In the genomic region with DNA sequence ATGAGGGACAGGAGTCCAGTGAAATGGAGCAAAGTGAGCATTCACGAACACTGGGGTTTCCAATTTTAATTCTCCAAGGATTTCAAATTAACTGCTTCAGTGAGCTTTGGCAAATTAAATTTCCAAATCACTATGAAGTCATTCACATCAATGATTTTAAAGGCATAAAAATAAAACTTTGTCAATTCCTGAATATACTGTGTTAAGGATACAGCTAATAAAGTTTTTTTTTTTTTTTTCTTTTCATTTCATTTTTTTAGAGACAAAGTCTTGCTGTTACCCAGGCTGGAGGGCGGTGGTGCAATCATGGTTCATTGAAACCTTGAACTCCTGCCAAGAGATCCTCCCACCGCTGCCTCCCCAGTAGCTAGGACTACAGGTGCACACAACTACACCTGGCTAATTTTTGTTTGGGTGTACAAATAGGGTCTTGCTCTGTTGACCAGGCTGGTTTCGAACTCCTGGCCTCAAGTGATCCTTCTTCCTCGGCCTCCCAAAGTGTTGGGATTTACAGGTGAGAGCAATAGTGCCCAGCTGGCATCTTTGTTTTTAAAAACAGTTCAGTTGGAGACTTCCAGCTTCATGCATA, we compare ENCODE assay signal across 18 cellular contexts. TPM values are rescaled to one million over a fixed set of nuclear protein-coding genes. Genes with fewer than 3 reads are reported as not detected.
DNase-seq lines count a peak whose midpoint lies in the region; ATAC-seq, FAIRE-seq and TF ChIP-seq lines count a peak whose summit lies in the region.
"Had no signal": no experiment of that assay in that cellular context is flagged by ENCODE, and none has a peak within 500 bp of the region (broad histone marks: within the 10 kb centered on the region; RNA-seq: fewer than 3 reads in every experiment).

No MANE protein-coding gene starts in this region.

- H3K27me3 Mint-ChIP-seq in CD4-positive, alpha-beta T cell, result no peaks in the 10 kb centered on the region
- peaks cover 3% of the 10 kb centered on the region for H3K27me3 Mint-ChIP-seq in GM23338 (ENCODE audit: insufficient read depth, low read depth, poor library complexity)
- H3K27me3 Mint-ChIP-seq: stimulated activated naive CD8-positive, alpha-beta T cell treated with anti-CD3 and anti-CD28 coated beads, Interleukin-15, amount 100 ng/mL, for 72 hours had no signal

- H3K18ac ChIP-seq in mesendoderm (ENCODE audit: low read length), result no peak overlapping the region

- no peak overlapping the region for H2BK120ac ChIP-seq in mesendoderm (ENCODE audit: low read depth, low read length)

- peak overlapping the region; percentile 2 for H3K27ac Mint-ChIP-seq in CD4-positive, alpha-beta T cell
- H3K27ac Mint-ChIP-seq in GM23338, result peak overlapping the region; percentile 51
- H3K27ac Mint-ChIP-seq: stimulated activated naive CD8-positive, alpha-beta T cell treated with anti-CD3 and anti-CD28 coated beads, Interleukin-15, amount 100 ng/mL, for 72 hours had no signal

- peaks cover 23% of the 10 kb centered on the region for H3K36me3 Mint-ChIP-seq in CD4-positive, alpha-beta T cell (ENCODE audit: low read depth)
- no peaks in the 10 kb centered on the region; the same call in 2 of the 3 replicates for H3K36me3 Mint-ChIP-seq in GM23338 (ENCODE audit: low read depth)

- H3K9me2 ChIP-seq in GM23338 (ENCODE audit: insufficient read depth) (no peaks in the 10 kb centered on the region), PC-9 (ENCODE audit: insufficient read depth) (no peaks in the 10 kb centered on the region)

- H4K20me1 ChIP-seq in GM23338 (replicated peaks; ENCODE audit: insufficient read depth), result peaks cover 9% of the 10 kb centered on the region
- H4K20me1 ChIP-seq in PC-9 (ENCODE audit: insufficient read depth), result peaks cover 25% of the 10 kb centered on the region

- H3K4me1 ChIP-seq in GM23338 (ENCODE audit: insufficient read depth) (peaks cover 31% of the 10 kb centered on the region), PC-9 (replicated peaks; ENCODE audit: insufficient read depth) (peaks cover 33% of the 10 kb centered on the region), mesendoderm (ENCODE audit: control insufficient read depth, low read depth, low read length) (peaks cover 5% of the 10 kb centered on the region)
- H3K4me1 ChIP-seq: SJSA1 had no signal

- no peak overlapping the region for H3K27ac ChIP-seq in CD4-positive, alpha-beta T cell (ENCODE audit: low read depth, low read length)
- H3K27ac ChIP-seq in GM23338 (ENCODE audit: low read depth) (peak overlapping the region; percentile 24), PC-9 (0 out of 2 replicates have a peak overlapping the region, but pooled peaks have one; percentile 22), mesendoderm (ENCODE audit: low read depth, low read length) (no peak overlapping the region)
- H3K27ac ChIP-seq: lower lobe of right lung, ovary, sigmoid colon, SJSA1 had no signal

- no peaks in the 10 kb centered on the region for H3K9me3 Mint-ChIP-seq in CD4-positive, alpha-beta T cell
- H3K9me3 Mint-ChIP-seq in GM23338, result no peaks in the 10 kb centered on the region
- H3K9me3 Mint-ChIP-seq: stimulated activated naive CD8-positive, alpha-beta T cell treated with anti-CD3 and anti-CD28 coated beads, Interleukin-15, amount 100 ng/mL, for 72 hours had no signal

- DNase-seq in CD4-positive, alpha-beta T cell, result no peak
- DNase-seq in GM23338 (ENCODE audit: low spot score), result no peak
- no peak for DNase-seq in PC-9
- no peak for DNase-seq in mesendoderm
- no peak for DNase-seq in H54 (ENCODE audit: insufficient read length, low spot score)
- DNase-seq: activated CD4-positive, CD25-positive, alpha-beta regulatory T cell treated with anti-CD3 and anti-CD28 coated beads, Interleukin-2, amount 50 U/mL, for 72 hours; activated gamma-delta T cell treated with Interleukin-2 at 50 U/mL for 16 hours; anterior cingulate cortex; lower lobe of right lung; NCI-H1048; NCI-H2029 treated with DMSO at 0.1 percent for 48 hours; OCI-M1; ovary; sigmoid colon; stimulated activated naive CD8-positive, alpha-beta T cell treated with anti-CD3 and anti-CD28 coated beads, Interleukin-15, amount 100 ng/mL, for 72 hours had no signal

- no peak for TF ChIP-seq CTCF in CD4-positive, alpha-beta T cell (IDR thresholded peaks at IDR 0.05)
- TF ChIP-seq CTCF in GM23338 (conservative IDR thresholded peaks at IDR 0.05; ENCODE audit: low read depth in 2 of 2), result no peak
- TF ChIP-seq CTCF in PC-9 (conservative IDR thresholded peaks at IDR 0.05), result no peak

- peaks cover 84% of the 10 kb centered on the region for H3K4me1 Mint-ChIP-seq in CD4-positive, alpha-beta T cell (ENCODE audit: low read depth)
- peaks cover 53% of the 10 kb centered on the region for H3K4me1 Mint-ChIP-seq in GM23338

- H3K4me3 ChIP-seq in GM23338 (peak overlapping the region; percentile 28; the same call in 1 of the 2 replicates), PC-9 (no peak overlapping the region), mesendoderm (ENCODE audit: low read length) (no peak overlapping the region)
- H3K4me3 ChIP-seq: lower lobe of right lung, ovary, sigmoid colon, SJSA1 had no signal

- no peak overlapping the region for H2BK5ac ChIP-seq in mesendoderm (ENCODE audit: low read length)

- FAIRE-seq in islet of Langerhans (lab: Jason Lieb, UNC) (peak; percentile 55), H54 (lab: Jason Lieb, UNC) (no peak)

- no peak overlapping the region for H4K8ac ChIP-seq in mesendoderm (ENCODE audit: low read depth, low read length)

- H3K56ac ChIP-seq in mesendoderm (ENCODE audit: low read length), result no peak overlapping the region

- H3K27me3 ChIP-seq in CD4-positive, alpha-beta T cell (ENCODE audit: control insufficient read depth, insufficient read depth, low read length), result no peaks in the 10 kb centered on the region
- H3K27me3 ChIP-seq in GM23338 (ENCODE audit: insufficient read depth) (no peaks in the 10 kb centered on the region), PC-9 (ENCODE audit: insufficient read depth, low read depth) (no peaks in the 10 kb centered on the region), mesendoderm (ENCODE audit: insufficient read depth, low read length, poor library complexity) (no peaks in the 10 kb centered on the region)
- H3K27me3 ChIP-seq: ovary, sigmoid colon, SJSA1 had no signal

- peaks cover 99% of the 10 kb centered on the region for H3K79me2 ChIP-seq in GM23338 (replicated peaks; ENCODE audit: insufficient read depth)
- peaks cover 98% of the 10 kb centered on the region for H3K79me2 ChIP-seq in PC-9 (ENCODE audit: low read depth)
- peaks cover 43% of the 10 kb centered on the region for H3K79me2 ChIP-seq in mesendoderm (ENCODE audit: control insufficient read depth, insufficient read depth, low read length)

- H3F3A ChIP-seq in GM23338 (replicated peaks; ENCODE audit: low read depth) (no peaks in the 10 kb centered on the region), PC-9 (ENCODE audit: insufficient read depth, low read depth) (peaks cover 27% of the 10 kb centered on the region)

- no peaks in the 10 kb centered on the region for H3K9me3 ChIP-seq in CD4-positive, alpha-beta T cell (ENCODE audit: control insufficient read depth, low read length)
- H3K9me3 ChIP-seq in PC-9 (ENCODE audit: insufficient read depth, low read depth), result 0 out of 2 replicates have a peak, but pooled peaks cover 6% of the 10 kb centered on the region
- H3K9me3 ChIP-seq: lower lobe of right lung, ovary, sigmoid colon, SJSA1 had no signal

- H3K36me3 ChIP-seq in GM23338 (ENCODE audit: insufficient read depth) (no peaks in the 10 kb centered on the region), PC-9 (ENCODE audit: low read depth) (peaks cover 39% of the 10 kb centered on the region), mesendoderm (ENCODE audit: control insufficient read depth, insufficient read depth, low read length) (no peaks in the 10 kb centered on the region)
- H3K36me3 ChIP-seq: lower lobe of right lung, ovary, sigmoid colon, SJSA1 had no signal

- TF ChIP-seq POLR2A in H54 (IDR thresholded peaks at IDR 0.05; ENCODE audit: low read depth, low read length), result no peak

- H2AFZ ChIP-seq in GM23338, result no peak overlapping the region
- H2AFZ ChIP-seq in PC-9, result no peak overlapping the region

- no peak for ATAC-seq in CD4-positive, alpha-beta T cell (ENCODE audit: poor library complexity)
- no peak for ATAC-seq in GM23338
- no peak for ATAC-seq in GM21390 (IDR thresholded peaks at IDR 0.05; ENCODE audit: unreplicated experiment)
- ATAC-seq: lower lobe of right lung; stimulated activated naive CD8-positive, alpha-beta T cell treated with anti-CD3 and anti-CD28 coated beads, Interleukin-15, amount 100 ng/mL, for 72 hours had no signal

- H3K79me1 ChIP-seq in mesendoderm (ENCODE audit: low read length), result peaks cover 4% of the 10 kb centered on the region

- no peak overlapping the region for H2AK5ac ChIP-seq in mesendoderm (ENCODE audit: low read length)

- POLR2A ChIA-PET in CD4-positive, alpha-beta T cell (lab: Charles Lee), result no interaction called here
- POLR2A ChIA-PET in PC-9 (lab: Charles Lee; ENCODE audit: unreplicated experiment), result no interaction called here

- no TSS peak for BruUV-seq in PC-9 (replicated peaks; lab: Mats Ljungman, UMichigan)

- H3K4me2 ChIP-seq in GM23338, result peak overlapping the region; percentile 68
- no peak overlapping the region for H3K4me2 ChIP-seq in PC-9
- H3K4me2 ChIP-seq in mesendoderm (ENCODE audit: low read length), result no peak overlapping the region

- CTCF ChIA-PET in CD4-positive, alpha-beta T cell (lab: Charles Lee), result interaction anchor here (1.0 kb wide), 1 partner anchor 9 kb away, joined by 3 read pairs; no protein-coding TSS in a partner anchor
- CTCF ChIA-PET in PC-9 (lab: Charles Lee), result no interaction called here

- H3K4me3 Mint-ChIP-seq in CD4-positive, alpha-beta T cell, result no peak overlapping the region
- no peak overlapping the region for H3K4me3 Mint-ChIP-seq in GM23338
- H3K4me3 Mint-ChIP-seq: stimulated activated naive CD8-positive, alpha-beta T cell treated with anti-CD3 and anti-CD28 coated beads, Interleukin-15, amount 100 ng/mL, for 72 hours had no signal

- H2BK15ac ChIP-seq in mesendoderm (replicated peaks; ENCODE audit: low read depth), result no peak overlapping the region

- no CpG with 5 or more reads among the region's 5 CpGs for WGBS in mesendoderm (ENCODE audit: extremely low coverage, insufficient coverage, low lambda C conversion rate)

- intact Hi-C loops in CD4-positive, alpha-beta T cell (cut with DNase I, micrococcal nuclease), result no loop called here
- intact Hi-C loops in PC-9 (cut with micrococcal nuclease; ENCODE audit: unreplicated experiment), result no loop called here

- H3K9ac ChIP-seq in mesendoderm (ENCODE audit: low read length), result no peak overlapping the region

- no peak overlapping the region for H3K4ac ChIP-seq in mesendoderm (ENCODE audit: low read depth, low read length)

- no peak overlapping the region for H3K23ac ChIP-seq in mesendoderm (ENCODE audit: low read length)

- no peak overlapping the region for H4K5ac ChIP-seq in mesendoderm (ENCODE audit: low read length)

TF ChIP-seq in GM23338, 12 proteins besides CTCF, POLR2A, EP300 and RAD21 (continues in another document):
- no peak for TF ChIP-seq NANOG (IDR thresholded peaks at IDR 0.05; ENCODE audit: borderline replicate concordance)

RNA-seq across cellular contexts. Expression of gene RBM26, which starts 21.9 kb away (rescaled TPM):
- total RNA-seq in CD4-positive, alpha-beta T cell, result 10 to 100 TPM; 67.3 to 68.0 TPM
- 61.4 and 69.3 TPM in 2 replicates for total RNA-seq in GM23338 (2014; rRNA removed; shearing (Covaris generic))
- polyA plus RNA-seq in GM23338 (2016; fragmentation: Nextera tagmentation; extraction: Ambion mirVana), result 36.3 and 46.0 TPM in 2 replicates
- 35.2 and 40.4 TPM in 2 replicates for total RNA-seq in PC-9 (2021)
- polyA plus RNA-seq in mesendoderm (2013, experiment 1 of 2), result 46.4 TPM
- 48.0 TPM for polyA plus RNA-seq in mesendoderm (2013, experiment 2 of 2)

Comparison
In these comparisons a context has a peak if more than half of its experiments do, and no peak if none do; other contexts are left out.
1. H3K27ac ChIP-seq: peak in GM23338 (single experiment) and PC-9 (single experiment); none in CD4-positive, alpha-beta T cell (single experiment) and mesendoderm (single experiment).